ENCODE assay signal across 15 cellular contexts in genomic region chr9:112327718-112328450, GRCh38. TPM values are rescaled to one million over a fixed set of nuclear protein-coding genes. Genes with fewer than 3 reads are reported as not detected.
DNase-seq lines count a peak whose midpoint lies in the region; ATAC-seq, FAIRE-seq and TF ChIP-seq lines count a peak whose summit lies in the region.
"Had no signal": no experiment of that assay in that cellular context is flagged by ENCODE, and none has a peak within 500 bp of the region (broad histone marks: within the 10 kb centered on the region; RNA-seq: fewer than 3 reads in every experiment).

No MANE protein-coding gene starts in this region.

- intact Hi-C loops in activated CD4-positive, alpha-beta memory T cell treated with anti-CD3 and anti-CD28 coated beads for 36 hours (cut with micrococcal nuclease), result loop anchor here (1.0 kb wide), 3 partner anchors 11 to 154 kb away; no protein-coding TSS in a partner anchor
- intact Hi-C loops in dorsolateral prefrontal cortex (cut with DNase I), result no loop called here
- intact Hi-C loops in sigmoid colon (cut with DNase I), result no loop called here

- no peak overlapping the region for H2AFZ ChIP-seq in keratinocyte (ENCODE audit: control insufficient read depth, low read length)

- H3K9me3 Mint-ChIP-seq in CD4-positive, CD25-positive, alpha-beta regulatory T cell, result peaks cover 0 to 10% (median 2%) of the 10 kb centered on the region in 7 donors
- peaks cover 7% of the 10 kb centered on the region for H3K9me3 Mint-ChIP-seq in activated CD4-positive, alpha-beta memory T cell treated with anti-CD3 and anti-CD28 coated beads for 36 hours

- peaks cover 53 to 80% (median 65%) of the 10 kb centered on the region in 4 donors for H3K4me1 Mint-ChIP-seq in CD4-positive, CD25-positive, alpha-beta regulatory T cell
- peaks cover 64% of the 10 kb centered on the region for H3K4me1 Mint-ChIP-seq in activated CD4-positive, alpha-beta memory T cell treated with anti-CD3 and anti-CD28 coated beads for 36 hours (ENCODE audit: low read depth)

- no peak for ATAC-seq in CD4-positive, CD25-positive, alpha-beta regulatory T cell (ENCODE audit: low read depth in 2 of 2)
- ATAC-seq in GM21423 (IDR thresholded peaks at IDR 0.05; ENCODE audit: unreplicated experiment) (no peak), HG03159 (IDR thresholded peaks at IDR 0.05; ENCODE audit: unreplicated experiment) (no peak)

- no peak overlapping the region for H3K9ac ChIP-seq in keratinocyte (ENCODE audit: control insufficient read depth, extremely low read depth, insufficient read depth, low read length)

- peaks cover 9% of the 10 kb centered on the region for H3K36me3 ChIP-seq in CD4-positive, CD25-positive, alpha-beta regulatory T cell (ENCODE audit: control insufficient read depth, insufficient read depth, low read length)
- H3K36me3 ChIP-seq in keratinocyte (ENCODE audit: control insufficient read depth in 2 of 2, extremely low read depth in 1 of 2, insufficient read depth in 2 of 2, low read length in 2 of 2) (no peaks in the 10 kb centered on the region), sigmoid colon (no peaks in the 10 kb centered on the region)
- H3K36me3 ChIP-seq: ascending aorta, ovary had no signal

- H3K9me1 ChIP-seq in keratinocyte (ENCODE audit: control insufficient read depth, extremely low read depth, insufficient read depth, low read length), result no peaks in the 10 kb centered on the region

- peak overlapping the region; percentile 65 to 86 (median 67) for H3K27ac Mint-ChIP-seq in CD4-positive, CD25-positive, alpha-beta regulatory T cell
- H3K27ac Mint-ChIP-seq in activated CD4-positive, alpha-beta memory T cell treated with anti-CD3 and anti-CD28 coated beads for 36 hours, result peak overlapping the region; percentile 70

- no peaks in the 10 kb centered on the region for H3K27me3 ChIP-seq in CD4-positive, CD25-positive, alpha-beta regulatory T cell (ENCODE audit: control insufficient read depth, insufficient read depth, low read length)
- no peaks in the 10 kb centered on the region for H3K27me3 ChIP-seq in keratinocyte (ENCODE audit: control insufficient read depth, extremely low read depth, insufficient read depth, low read length)
- no peaks in the 10 kb centered on the region for H3K27me3 ChIP-seq in dorsolateral prefrontal cortex
- no peaks in the 10 kb centered on the region for H3K27me3 ChIP-seq in sigmoid colon
- H3K27me3 ChIP-seq: ascending aorta, ovary had no signal

- dilution Hi-C loops in keratinocyte (cut with MboI; ENCODE audit: extremely low pct_ligation_motif_present, low sequenced_read_pairs), result no loop called here

- FAIRE-seq in H54 (lab: Jason Lieb, UNC), result peak; percentile 67
- no peak for FAIRE-seq in keratinocyte (lab: Jason Lieb, UNC)

- H3K4me2 ChIP-seq in keratinocyte (ENCODE audit: control insufficient read depth, extremely low read depth, insufficient read depth, low read depth, low read length), result no peak overlapping the region

- POLR2A ChIA-PET in activated CD4-positive, alpha-beta memory T cell treated with anti-CD3 and anti-CD28 coated beads for 36 hours (lab: Charles Lee), result interaction anchor here (0.5 to 1.5 kb wide), 4 partner anchors 9 to 52 kb away, joined by 3 to 5 read pairs (median 3); partner anchors contain the start of gene HSDL2

- no peak for TF ChIP-seq POLR2A in H54 (IDR thresholded peaks at IDR 0.05; ENCODE audit: low read depth, low read length)
- no peak for TF ChIP-seq POLR2A in sigmoid colon (IDR thresholded peaks at IDR 0.05)

- peaks cover 57% of the 10 kb centered on the region for H3K4me1 ChIP-seq in CD4-positive, CD25-positive, alpha-beta regulatory T cell (ENCODE audit: control insufficient read depth, insufficient read depth, low read length, poor library complexity, severe bottlenecking)
- H3K4me1 ChIP-seq in keratinocyte (ENCODE audit: control insufficient read depth, extremely low read depth, insufficient read depth, low read length) (peaks cover 49% of the 10 kb centered on the region), sigmoid colon (peaks cover 0 to 19% (median 13%) of the 10 kb centered on the region in 4 donors)

- peak overlapping the region; percentile 17 to 64 (median 40) for H3K4me3 Mint-ChIP-seq in CD4-positive, CD25-positive, alpha-beta regulatory T cell
- H3K4me3 Mint-ChIP-seq in activated CD4-positive, alpha-beta memory T cell treated with anti-CD3 and anti-CD28 coated beads for 36 hours, result no peak overlapping the region

- peaks cover 28% of the 10 kb centered on the region for H3K36me3 Mint-ChIP-seq in CD4-positive, CD25-positive, alpha-beta regulatory T cell
- H3K36me3 Mint-ChIP-seq in activated CD4-positive, alpha-beta memory T cell treated with anti-CD3 and anti-CD28 coated beads for 36 hours, result peaks cover 20% of the 10 kb centered on the region

- peaks cover 100% of the 10 kb centered on the region for H3K79me2 ChIP-seq in keratinocyte (ENCODE audit: control insufficient read depth, insufficient read depth, low read length)

- WGBS in sigmoid colon, 2 donors, result 21 to 42% methylated on average over 2 of the region's 2 CpGs

- TF ChIP-seq EP300 in sigmoid colon (IDR thresholded peaks at IDR 0.05), result no peak

- peaks cover 15% of the 10 kb centered on the region for H4K20me1 ChIP-seq in keratinocyte (ENCODE audit: control insufficient read depth, extremely low read depth, insufficient read depth, low read length)

- no peak for TF ChIP-seq CTCF in keratinocyte (optimal IDR thresholded peaks at IDR 0.05 in 1 of 3, IDR thresholded peaks at IDR 0.05 in 1 of 3, conservative IDR thresholded peaks at IDR 0.05 in 1 of 3; ENCODE audit: extremely low read depth in 1 of 3, insufficient read depth in 2 of 3, low read length in 3 of 3)
- no peak for TF ChIP-seq CTCF in dorsolateral prefrontal cortex (IDR thresholded peaks at IDR 0.05 in 54 of 56, conservative IDR thresholded peaks at IDR 0.05 in 2 of 56; ENCODE audit: low read depth in 1 of 56, partially characterized antibody in 56 of 56)
- no peak for TF ChIP-seq CTCF in sigmoid colon (IDR thresholded peaks at IDR 0.05)

- no peak for DNase-seq in CD4-positive, CD25-positive, alpha-beta regulatory T cell
- DNase-seq in H54 (ENCODE audit: insufficient read length, low spot score), result no peak
- DNase-seq in activated CD4-positive, alpha-beta memory T cell treated with anti-CD3 and anti-CD28 coated beads for 36 hours, result no peak
- no peak for DNase-seq in keratinocyte (ENCODE audit: low read depth, low spot score)
- DNase-seq in dorsolateral prefrontal cortex, result no peak
- DNase-seq in sigmoid colon, result no peak
- DNase-seq: activated CD4-positive, CD25-positive, alpha-beta regulatory T cell treated with anti-CD3 and anti-CD28 coated beads, Interleukin-2, amount 50 U/mL, for 72 hours; Calu3; islet precursor cell; NCI-H1694 treated with DMSO at 0.1 percent for 48 hours; ovary; RPMI8226 had no signal

- H3K9me3 ChIP-seq in CD4-positive, CD25-positive, alpha-beta regulatory T cell (ENCODE audit: control insufficient read depth in 2 of 2, low read length in 2 of 2), result peaks cover 0 to 10% of the 10 kb centered on the region in 2 experiments
- H3K9me3 ChIP-seq in keratinocyte (ENCODE audit: control insufficient read depth, low read depth, low read length), result no peaks in the 10 kb centered on the region
- no peaks in the 10 kb centered on the region for H3K9me3 ChIP-seq in sigmoid colon
- H3K9me3 ChIP-seq: ovary had no signal

- CTCF ChIA-PET in activated CD4-positive, alpha-beta memory T cell treated with anti-CD3 and anti-CD28 coated beads for 36 hours (lab: Charles Lee), result interaction anchor here (0.6 to 1.2 kb wide), 3 partner anchors 10 to 300 kb away, joined by 3 to 7 read pairs (median 6); no protein-coding TSS in a partner anchor

- H3K4me3 ChIP-seq in CD4-positive, CD25-positive, alpha-beta regulatory T cell (ENCODE audit: low read depth, low read length), result peak overlapping the region; percentile 21
- H3K4me3 ChIP-seq in keratinocyte (ENCODE audit: control insufficient read depth in 2 of 3, extremely low read depth in 1 of 3, insufficient read depth in 2 of 3, low read depth in 1 of 3, low read length in 3 of 3) (no peak overlapping the region), dorsolateral prefrontal cortex (no peak overlapping the region), sigmoid colon (no peak overlapping the region)
- H3K4me3 ChIP-seq: ascending aorta, ovary had no signal

- H3K27me3 Mint-ChIP-seq in CD4-positive, CD25-positive, alpha-beta regulatory T cell, result no peaks in the 10 kb centered on the region
- no peaks in the 10 kb centered on the region for H3K27me3 Mint-ChIP-seq in activated CD4-positive, alpha-beta memory T cell treated with anti-CD3 and anti-CD28 coated beads for 36 hours

- no peak overlapping the region for H3K27ac ChIP-seq in CD4-positive, CD25-positive, alpha-beta regulatory T cell (ENCODE audit: insufficient read depth, low read length, poor library complexity, severe bottlenecking)
- H3K27ac ChIP-seq in keratinocyte (ENCODE audit: control insufficient read depth, insufficient read depth, low read length) (peak overlapping the region; percentile 50), dorsolateral prefrontal cortex (no peak overlapping the region), sigmoid colon (no peak overlapping the region)
- H3K27ac ChIP-seq: ascending aorta, ovary had no signal

RNA-seq across cellular contexts. Expression of gene PTBP3, which starts 5.5 kb away (rescaled TPM):
- 144 TPM for total RNA-seq in CD4-positive, CD25-positive, alpha-beta regulatory T cell
- 10 to 100 TPM; 49.5 to 56.8 (median 52.8) TPM for polyA plus RNA-seq in CD4-positive, CD25-positive, alpha-beta regulatory T cell
- total RNA-seq in activated CD4-positive, alpha-beta memory T cell treated with anti-CD3 and anti-CD28 coated beads for 36 hours, result 10 to 100 TPM; 87.2 to 92.3 TPM
- polyA plus RNA-seq in keratinocyte (43.7 to 83.3 TPM (median 51.0 TPM) in 3 replicates), sigmoid colon (10 to 100 TPM; 24.0 to 42.5 (median 37.2) TPM)
- 12.4 TPM for polyA plus RNA-seq in keratinocyte (2011; ENCODE audit: low read depth)
- 40.3 and 64.4 TPM in 2 replicates for polyA plus RNA-seq in keratinocyte (2011; cell fraction: cytosol; rRNA removed)
- polyA plus RNA-seq in keratinocyte (2011; cell fraction: nucleus; rRNA removed), result 48.1 and 49.1 TPM in 2 replicates
- 22.0 and 35.0 TPM in 2 replicates for polyA plus RNA-seq in keratinocyte (2012; ENCODE audit: low replicate concordance)
- polyA minus RNA-seq in keratinocyte, result 47.9 to 167 TPM (median 114 TPM) in 3 replicates
- 49.3 TPM for polyA minus RNA-seq in keratinocyte (2011; cell fraction: cytosol; rRNA and poly(A)+ RNA removed)
- polyA minus RNA-seq in keratinocyte (2011; cell fraction: nucleus; rRNA and poly(A)+ RNA removed), result 32.8 and 60.3 TPM in 2 replicates
- total RNA-seq in dorsolateral prefrontal cortex (10 to 100 TPM; 17.5 to 75.7 (median 38.8) TPM), sigmoid colon (10 to 100 TPM; 19.4 to 24.6 (median 22.0) TPM)

RNA-seq across cellular contexts. Expression of gene HSDL2, which starts 52.0 kb away (rescaled TPM):
- total RNA-seq in CD4-positive, CD25-positive, alpha-beta regulatory T cell, result 15.3 TPM
- 10 to 100 TPM; 19.5 to 30.4 (median 23.2) TPM for polyA plus RNA-seq in CD4-positive, CD25-positive, alpha-beta regulatory T cell
- 10 to 100 TPM; 24.8 to 26.3 TPM for total RNA-seq in activated CD4-positive, alpha-beta memory T cell treated with anti-CD3 and anti-CD28 coated beads for 36 hours
- polyA plus RNA-seq in keratinocyte, result 15.7 to 27.6 TPM (median 25.0 TPM) in 3 replicates
- 38.8 TPM for polyA plus RNA-seq in keratinocyte (2011; ENCODE audit: low read depth)
- 18.2 and 29.0 TPM in 2 replicates for polyA plus RNA-seq in keratinocyte (2011; cell fraction: cytosol; rRNA removed)
- polyA plus RNA-seq in keratinocyte (2011; cell fraction: nucleus; rRNA removed), result 12.6 and 14.9 TPM in 2 replicates
- polyA plus RNA-seq in keratinocyte (2012; ENCODE audit: low replicate concordance), result 14.7 and 19.8 TPM in 2 replicates
- polyA minus RNA-seq in keratinocyte, result 5.4 to 26.8 TPM (median 17.2 TPM) in 3 replicates
- 18.2 TPM for polyA minus RNA-seq in keratinocyte (2011; cell fraction: cytosol; rRNA and poly(A)+ RNA removed)
- polyA minus RNA-seq in keratinocyte (2011; cell fraction: nucleus; rRNA and poly(A)+ RNA removed), result 7.1 and 14.0 TPM in 2 replicates
- 10 to 100 TPM; 20.7 to 71.5 (median 37.1) TPM for total RNA-seq in dorsolateral prefrontal cortex
- 10 to 100 TPM; 35.5 to 53.5 (median 40.6) TPM for total RNA-seq in sigmoid colon
- polyA plus RNA-seq in sigmoid colon, result 10 to 100 TPM; 24.6 to 48.6 (median 28.9) TPM
